ENCODE assay signal across 12 cellular contexts in genomic region chr4:118989098-118990080, GRCh38.
DNase-seq lines count a peak whose midpoint lies in the region; ATAC-seq and TF ChIP-seq lines count a peak whose summit lies in the region.
"Had no signal": no experiment of that assay in that cellular context is flagged by ENCODE, and none has a peak within 500 bp of the region (broad histone marks: within the 10 kb centered on the region; RNA-seq: fewer than 3 reads in every experiment).

No MANE protein-coding gene starts in this region.

- H3K9me3 ChIP-seq in SJSA1 (replicated peaks): no peaks in the 10 kb centered on the region

- H3K4me1 ChIP-seq in SJSA1 (replicated peaks): peaks cover 25% of the 10 kb centered on the region

- DNase-seq in Ammon's horn (ENCODE audit: low spot score) (peak; percentile 47), SJSA1 (ENCODE audit: low read depth in 1 of 2, low spot score in 2 of 2) (peak; percentile 50 to 73), fibroblast of the conjunctiva (ENCODE audit: low read depth) (peak; percentile 53), retinal pigment epithelial cell (ENCODE audit: low read depth) (peak; percentile 18), pons (ENCODE audit: low spot score) (no peak), HT-29 (ENCODE audit: low spot score) (no peak)
- DNase-seq in activated CD4-positive, alpha-beta T cell treated with anti-CD3 and anti-CD28 coated beads for 4 hours: no peak
- DNase-seq: activated CD4-positive, alpha-beta T cell treated with anti-CD3 and anti-CD28 coated beads, Interleukin-2, amount 50 U/mL, for 4 hours; effector memory CD4-positive, alpha-beta T cell; NK-92 treated with Interleukin-12 subunit alpha and Interleukin-12 subunit beta, amount 100 ng/mL, for 24 hours; stimulated activated naive B cell treated with anti-CD40 and anti-IgM and Interleukin-4, amounts not matched to agents 10 μg/mL and 1 μg/mL and 100 μg/mL, for 72 hours had no signal

- no peaks in the 10 kb centered on the region for H3K36me3 ChIP-seq in SJSA1

- peak overlapping the region; percentile 67 for H3K27ac ChIP-seq in SJSA1

- ATAC-seq in GM21619 (IDR thresholded peaks at IDR 0.05; ENCODE audit: unreplicated experiment): no peak
- ATAC-seq: stimulated activated naive B cell treated with anti-CD40 and anti-IgM and Interleukin-4, amounts not matched to agents 10 μg/mL and 1 μg/mL and 100 μg/mL, for 72 hours had no signal

- H3K4me3 ChIP-seq in SJSA1 (no peak overlapping the region), retinal pigment epithelial cell (ENCODE audit: low read length) (no peak overlapping the region)

- H3K27me3 ChIP-seq in SJSA1 (replicated peaks): no peaks in the 10 kb centered on the region

- TF ChIP-seq CTCF in retinal pigment epithelial cell (conservative IDR thresholded peaks at IDR 0.05; ENCODE audit: low read depth, low read length): no peak

Comparison
In these comparisons a context has a peak if more than half of its experiments do, and no peak if none do; other contexts are left out.
1. DNase-seq: peak in Ammon's horn (single experiment), SJSA1 (2 of 2), fibroblast of the conjunctiva (single experiment) and retinal pigment epithelial cell (single experiment); none in pons (single experiment), HT-29 (single experiment) and activated CD4-positive, alpha-beta T cell treated with anti-CD3 and anti-CD28 coated beads for 4 hours (0 of 2).